In the genomic region with DNA sequence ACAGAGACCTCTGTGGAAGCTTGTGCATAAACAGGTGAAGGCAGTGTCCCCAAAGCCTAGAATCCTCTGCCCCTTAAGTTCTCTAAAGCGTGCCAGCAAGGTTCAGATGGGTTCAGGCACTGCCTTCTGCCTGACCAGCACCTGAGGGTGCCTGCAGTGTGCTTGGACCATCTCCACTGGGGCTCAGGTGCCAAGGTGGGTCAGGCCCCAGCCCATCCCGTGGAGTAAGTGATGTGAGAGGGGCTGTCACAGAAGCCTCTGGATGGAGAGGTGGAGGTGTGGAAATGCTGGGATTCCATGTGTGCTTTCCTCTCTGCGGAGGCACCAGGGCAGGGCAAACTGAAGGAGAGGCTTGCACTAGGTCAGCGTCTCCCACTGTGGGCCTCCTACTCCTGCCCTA, we compare ENCODE assay signal across 23 cellular contexts.
"Had no signal": no experiment of that assay in that cellular context is flagged by ENCODE, and none has a peak within 500 bp of the region (broad histone marks: within the 10 kb centered on the region; RNA-seq: fewer than 3 reads in every experiment).

No MANE protein-coding gene starts in this region.

- H3K4me1 ChIP-seq: colonic mucosa had no signal

- H3K27me3 ChIP-seq: body of pancreas, colonic mucosa, dorsolateral prefrontal cortex, heart left ventricle, sigmoid colon had no signal

- H3K4me3 ChIP-seq: body of pancreas, colonic mucosa, dorsolateral prefrontal cortex, heart left ventricle, sigmoid colon had no signal

- DNase-seq: activated CD4-positive, alpha-beta memory T cell treated with anti-CD3 and anti-CD28 coated beads for 36 hours; activated CD4-positive, alpha-beta T cell treated with anti-CD3 and anti-CD28 coated beads for 48 hours; activated gamma-delta T cell treated with Interleukin-2 at 50 U/mL for 16 hours; activated T-cell treated with anti-CD3 and anti-CD28 coated beads, Interleukin-2, amount 50 U/mL, for 4 hours; cerebellar nuclear complex; colonic mucosa; effector memory CD4-positive, alpha-beta T cell; erythroblast; retina; small intestine; stimulated activated CD4-positive, alpha-beta T cell treated with anti-CD3 and anti-CD28 coated beads, Interleukin-1b, Interleukin-23, amount 100 ng/mL, for 48 hours; stimulated activated naive CD4-positive, alpha-beta T cell; T1000; WERI-Rb-1 had no signal

- ATAC-seq: activated CD4-positive, CD25-positive, alpha-beta regulatory T cell treated with anti-CD3 and anti-CD28 coated beads, Interleukin-2, amount 50 U/mL, for 24 hours; activated T-cell treated with anti-CD3 and anti-CD28 coated beads, Interleukin-2, amount 50 U/mL, for 4 hours; activated T-helper 17 cell treated with anti-CD3 and anti-CD28 coated beads, Interleukin-2, amount 50 U/mL, for 72 hours; body of pancreas; heart left ventricle; left lobe of liver; SK-N-SH treated with all-trans-retinoic acid at 6 μM for 48 hours; T-helper 17 cell had no signal

- H3K9me3 ChIP-seq: body of pancreas, colonic mucosa, heart left ventricle, sigmoid colon had no signal

- H3K27ac ChIP-seq: body of pancreas, colonic mucosa, WERI-Rb-1 had no signal
